27 cellular contexts compared by ENCODE assay signal in genomic region chr2:58056201-58056916, GRCh38. TPM values are rescaled to one million over a fixed set of nuclear protein-coding genes. Genes with fewer than 3 reads are reported as not detected.
DNase-seq lines count a peak whose midpoint lies in the region; ATAC-seq, FAIRE-seq and TF ChIP-seq lines count a peak whose summit lies in the region.
"Had no signal": no experiment of that assay in that cellular context is flagged by ENCODE, and none has a peak within 500 bp of the region (broad histone marks: within the 10 kb centered on the region; RNA-seq: fewer than 3 reads in every experiment).

No MANE protein-coding gene starts in this region.

- no peaks in the 10 kb centered on the region for H3K79me2 ChIP-seq in GM23338 (replicated peaks; ENCODE audit: insufficient read depth)
- peaks cover 15% of the 10 kb centered on the region for H3K79me2 ChIP-seq in smooth muscle cell (ENCODE audit: low read depth)

- H3K27ac Mint-ChIP-seq in GM23338 = no peak overlapping the region
- H3K27ac Mint-ChIP-seq: activated CD4-positive, alpha-beta T cell treated with anti-CD3 and anti-CD28 coated beads for 36 hours; naive thymus-derived CD8-positive, alpha-beta T cell had no signal

- H3K4me2 ChIP-seq in GM23338 = no peak overlapping the region
- peak overlapping the region; percentile 35 for H3K4me2 ChIP-seq in smooth muscle cell

- peaks cover 44% of the 10 kb centered on the region for H3K4me1 Mint-ChIP-seq in GM23338

- FAIRE-seq in H54 (lab: Jason Lieb, UNC) = no peak

- DNase-seq in GM23338 (ENCODE audit: low spot score) = no peak
- peak; percentile 41 for DNase-seq in NCI-H446 treated with DMSO at 0.1 percent for 48 hours (lab: John Stamatoyannopoulos, UW)
- no peak for DNase-seq in heart right ventricle
- no peak for DNase-seq in smooth muscle cell (lab: John Stamatoyannopoulos, UW; ENCODE audit: unreplicated experiment)
- no peak for DNase-seq in dedifferentiated amniotic fluid mesenchymal stem cell (ENCODE audit: extremely low spot score)
- no peak for DNase-seq in H54 (ENCODE audit: insufficient read length, low spot score)
- DNase-seq in NCI-H187 treated with DMSO at 0.1 percent for 48 hours (lab: John Stamatoyannopoulos, UW) = no peak
- DNase-seq: activated CD4-positive, alpha-beta T cell treated with anti-CD3 and anti-CD28 coated beads for 36 hours; activated naive CD4-positive, alpha-beta T cell; activated T-cell treated with anti-CD3 and anti-CD28 coated beads, Interleukin-2, amount 50 U/mL, for 4 hours; Caco-2; DMS79; GDM1; GM23248; midbrain; naive thymus-derived CD8-positive, alpha-beta T cell; NCI-H1105 treated with DMSO at 0.1 percent for 48 hours; NCI-H2227 treated with DMSO at 0.1 percent for 48 hours; NCI-H774; occipital lobe; stimulated activated CD4-positive, alpha-beta T cell treated with anti-CD3 and anti-CD28 coated beads, Interleukin-1b, Interleukin-23, amount 100 ng/mL, for 48 hours; stimulated activated CD8-positive, alpha-beta memory T cell treated with anti-CD3 and anti-CD28 coated beads, Interleukin-4, amount 100 ng/mL, for 48 hours; stomach; trophoblast cell had no signal

- TF ChIP-seq POLR2A in H54 (IDR thresholded peaks at IDR 0.05; ENCODE audit: low read depth, low read length) = no peak

- H3K9me3 Mint-ChIP-seq in GM23338 = no peaks in the 10 kb centered on the region
- H3K9me3 Mint-ChIP-seq: activated T-cell treated with anti-CD3 and anti-CD28 coated beads, Interleukin-2, amount 50 U/mL, for 4 hours; naive thymus-derived CD8-positive, alpha-beta T cell had no signal

- no peak for TF ChIP-seq CTCF in GM23338 (conservative IDR thresholded peaks at IDR 0.05; ENCODE audit: low read depth in 2 of 2)
- TF ChIP-seq CTCF in heart right ventricle (IDR thresholded peaks at IDR 0.05) = no peak
- no peak for TF ChIP-seq CTCF in smooth muscle cell (IDR thresholded peaks at IDR 0.05; ENCODE audit: borderline replicate concordance, insufficient read depth, poor library complexity, severe bottlenecking)

- no peak overlapping the region for H3K9ac ChIP-seq in smooth muscle cell (ENCODE audit: low read depth)
- H3K9ac ChIP-seq: BLaER1 treated with 17β-estradiol and CSF1 and Interleukin-3, amounts not matched to agents 10 nM and 100 nM; GM23248 had no signal

- no peaks in the 10 kb centered on the region for H3K36me3 ChIP-seq in GM23338 (ENCODE audit: insufficient read depth)
- H3K36me3 ChIP-seq in heart right ventricle = peaks cover 0 to 49% (median 0%) of the 10 kb centered on the region in 9 donors
- H3K36me3 ChIP-seq in smooth muscle cell (ENCODE audit: low read depth) = peaks cover 7% of the 10 kb centered on the region

- no peak overlapping the region for H3K4me3 Mint-ChIP-seq in GM23338
- H3K4me3 Mint-ChIP-seq: activated CD4-positive, alpha-beta T cell treated with anti-CD3 and anti-CD28 coated beads for 36 hours; activated T-cell treated with anti-CD3 and anti-CD28 coated beads, Interleukin-2, amount 50 U/mL, for 4 hours; naive thymus-derived CD8-positive, alpha-beta T cell had no signal

- H3F3A ChIP-seq in GM23338 (replicated peaks; ENCODE audit: low read depth) (no peaks in the 10 kb centered on the region), smooth muscle cell (ENCODE audit: low read depth) (peaks cover 14% of the 10 kb centered on the region)

- peaks cover 2% of the 10 kb centered on the region; the same call in 1 of the 3 replicates for H3K36me3 Mint-ChIP-seq in GM23338 (ENCODE audit: low read depth)

- no peaks in the 10 kb centered on the region for H3K27me3 Mint-ChIP-seq in GM23338 (ENCODE audit: insufficient read depth, low read depth, poor library complexity)
- H3K27me3 Mint-ChIP-seq: activated CD4-positive, alpha-beta T cell treated with anti-CD3 and anti-CD28 coated beads for 36 hours; naive thymus-derived CD8-positive, alpha-beta T cell had no signal

- H3K9me2 ChIP-seq in GM23338 (ENCODE audit: insufficient read depth) = no peaks in the 10 kb centered on the region

- no peak overlapping the region for H3K27ac ChIP-seq in GM23338 (ENCODE audit: low read depth)
- H3K27ac ChIP-seq in heart right ventricle = peak overlapping the region in 8 of 10 donors; percentile 15 to 67 (median 52)
- no peak overlapping the region for H3K27ac ChIP-seq in smooth muscle cell (ENCODE audit: low read depth)
- H3K27ac ChIP-seq: BLaER1 treated with 17β-estradiol and CSF1 and Interleukin-3, amounts not matched to agents 10 nM and 100 nM; GM23248; SK-N-MC; skin epidermis; stomach had no signal

- H2AFZ ChIP-seq in GM23338 = no peak overlapping the region
- H2AFZ ChIP-seq in smooth muscle cell (ENCODE audit: low read depth) = no peak overlapping the region
- H2AFZ ChIP-seq: GM23248 had no signal

- ATAC-seq in GM23338 (peak; percentile 34; the same call in 2 of the 3 replicates), heart right ventricle (peak; percentile 43 to 93 (median 91))
- ATAC-seq: activated CD4-positive, alpha-beta T cell treated with anti-CD3 and anti-CD28 coated beads for 36 hours; activated T-cell treated with anti-CD3 and anti-CD28 coated beads, Interleukin-2, amount 50 U/mL, for 4 hours; naive thymus-derived CD8-positive, alpha-beta T cell had no signal

- H3K4me1 ChIP-seq in GM23338 (ENCODE audit: insufficient read depth) (peaks cover 46% of the 10 kb centered on the region), heart right ventricle (peaks cover 0 to 27% (median 11%) of the 10 kb centered on the region in 9 donors), smooth muscle cell (ENCODE audit: low read depth) (no peaks in the 10 kb centered on the region)
- H3K4me1 ChIP-seq: Caco-2 had no signal

- 51 to 72% methylated on average over 9 of the region's 9 CpGs for WGBS in heart right ventricle, 2 donors
- WGBS in smooth muscle cell (ENCODE audit: low lambda C conversion rate) = 57% methylated on average over 9 of the region's 9 CpGs

- H4K20me1 ChIP-seq in GM23338 (replicated peaks; ENCODE audit: insufficient read depth) = no peaks in the 10 kb centered on the region
- H4K20me1 ChIP-seq in smooth muscle cell (ENCODE audit: low read depth) = peaks cover 9% of the 10 kb centered on the region

- intact Hi-C loops in heart right ventricle (cut with DNase I) = loop anchor here in 1 of 10 donors (5.0 kb wide), 1 partner anchor 429 kb away; no protein-coding TSS in a partner anchor

- H3K9me3 ChIP-seq in heart right ventricle (no peaks in the 10 kb centered on the region), smooth muscle cell (replicated peaks; ENCODE audit: low read depth) (no peaks in the 10 kb centered on the region)
- H3K9me3 ChIP-seq: BLaER1 treated with 17β-estradiol and CSF1 and Interleukin-3, amounts not matched to agents 10 nM and 100 nM; Caco-2; stomach had no signal

- no peak overlapping the region for H3K4me3 ChIP-seq in GM23338
- H3K4me3 ChIP-seq in heart right ventricle = peak overlapping the region in 5 of 10 donors; percentile 2 to 19 (median 8)
- no peak overlapping the region for H3K4me3 ChIP-seq in smooth muscle cell
- H3K4me3 ChIP-seq: BLaER1 treated with 17β-estradiol and CSF1 and Interleukin-3, amounts not matched to agents 10 nM and 100 nM; GM23248; SK-N-MC; skin epidermis; stomach had no signal

- H3K27me3 ChIP-seq in GM23338 (ENCODE audit: insufficient read depth) (no peaks in the 10 kb centered on the region), heart right ventricle (no peaks in the 10 kb centered on the region), smooth muscle cell (ENCODE audit: low read depth) (no peaks in the 10 kb centered on the region)
- H3K27me3 ChIP-seq: BLaER1 treated with 17β-estradiol and CSF1 and Interleukin-3, amounts not matched to agents 10 nM and 100 nM; stomach had no signal

TF ChIP-seq in GM23338, 12 proteins besides CTCF, POLR2A, EP300 and RAD21 (continues in another document):
- TF ChIP-seq ETS1 (IDR thresholded peaks at IDR 0.05) (no peak), EZH2phosphoT487 (IDR thresholded peaks at IDR 0.05; ENCODE audit: unreplicated experiment) (no peak), ZNF114 (CRISPR knock-in tag; IDR thresholded peaks at IDR 0.05) (no peak), CREB1 (CRISPR knock-in tag; IDR thresholded peaks at IDR 0.05; ENCODE audit: low read depth) (no peak)
- TF ChIP-seq, protein P1, sequence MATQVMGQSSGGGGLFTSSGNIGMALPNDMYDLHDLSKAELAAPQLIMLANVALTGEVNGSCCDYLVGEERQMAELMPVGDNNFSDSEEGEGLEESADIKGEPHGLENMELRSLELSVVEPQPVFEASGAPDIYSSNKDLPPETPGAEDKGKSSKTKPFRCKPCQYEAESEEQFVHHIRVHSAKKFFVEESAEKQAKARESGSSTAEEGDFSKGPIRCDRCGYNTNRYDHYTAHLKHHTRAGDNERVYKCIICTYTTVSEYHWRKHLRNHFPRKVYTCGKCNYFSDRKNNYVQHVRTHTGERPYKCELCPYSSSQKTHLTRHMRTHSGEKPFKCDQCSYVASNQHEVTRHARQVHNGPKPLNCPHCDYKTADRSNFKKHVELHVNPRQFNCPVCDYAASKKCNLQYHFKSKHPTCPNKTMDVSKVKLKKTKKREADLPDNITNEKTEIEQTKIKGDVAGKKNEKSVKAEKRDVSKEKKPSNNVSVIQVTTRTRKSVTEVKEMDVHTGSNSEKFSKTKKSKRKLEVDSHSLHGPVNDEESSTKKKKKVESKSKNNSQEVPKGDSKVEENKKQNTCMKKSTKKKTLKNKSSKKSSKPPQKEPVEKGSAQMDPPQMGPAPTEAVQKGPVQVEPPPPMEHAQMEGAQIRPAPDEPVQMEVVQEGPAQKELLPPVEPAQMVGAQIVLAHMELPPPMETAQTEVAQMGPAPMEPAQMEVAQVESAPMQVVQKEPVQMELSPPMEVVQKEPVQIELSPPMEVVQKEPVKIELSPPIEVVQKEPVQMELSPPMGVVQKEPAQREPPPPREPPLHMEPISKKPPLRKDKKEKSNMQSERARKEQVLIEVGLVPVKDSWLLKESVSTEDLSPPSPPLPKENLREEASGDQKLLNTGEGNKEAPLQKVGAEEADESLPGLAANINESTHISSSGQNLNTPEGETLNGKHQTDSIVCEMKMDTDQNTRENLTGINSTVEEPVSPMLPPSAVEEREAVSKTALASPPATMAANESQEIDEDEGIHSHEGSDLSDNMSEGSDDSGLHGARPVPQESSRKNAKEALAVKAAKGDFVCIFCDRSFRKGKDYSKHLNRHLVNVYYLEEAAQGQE (IDR thresholded peaks at IDR 0.05; ENCODE audit: unreplicated experiment) = no peak

RNA-seq across cellular contexts. Expression of gene VRK2, which starts 9.8 kb away (rescaled TPM):
- 11.0 and 22.5 TPM in 2 replicates for total RNA-seq in GM23338 (2014; rRNA removed; shearing (Covaris generic))
- 18.0 and 19.0 TPM in 2 replicates for polyA plus RNA-seq in GM23338 (2016; fragmentation: Nextera tagmentation; extraction: Ambion mirVana)
- total RNA-seq in heart right ventricle = 10 to 100 TPM; 22.8 to 31.0 (median 26.6) TPM
- polyA plus RNA-seq in heart right ventricle = 1 to 10 TPM; 8.4 to 8.6 TPM
- 35.5 and 37.9 TPM in 2 replicates for total RNA-seq in smooth muscle cell
- 22.2 and 26.8 TPM in 2 replicates for polyA plus RNA-seq in smooth muscle cell

Comparison
In these comparisons a context has a peak if more than half of its experiments do, and no peak if none do; other contexts are left out.
1. H3K27ac ChIP-seq: peak in heart right ventricle (8 of 10); none in GM23338 (single experiment) and smooth muscle cell (single experiment).